2 cellular contexts compared by ENCODE assay signal in genomic region chr2:73292906-73293533, GRCh38.
TF ChIP-seq lines count a peak whose summit lies in the region.

No MANE protein-coding gene starts in this region.

TF ChIP-seq in IMR-90, 13 proteins besides CTCF, POLR2A, EP300 and RAD21:
- TF ChIP-seq CHD1 (IDR thresholded peaks at IDR 0.05; ENCODE audit: low read depth, low read length) (no peak), SMC3 (IDR thresholded peaks at IDR 0.05; ENCODE audit: low read depth, low read length) (no peak), ELK1 (IDR thresholded peaks at IDR 0.05; ENCODE audit: borderline replicate concordance, low read depth, low read length) (no peak), BHLHE40 (IDR thresholded peaks at IDR 0.05; ENCODE audit: low read depth, low read length) (no peak), RCOR1 (IDR thresholded peaks at IDR 0.05; ENCODE audit: insufficient replicate concordance, low read length) (no peak), NFE2L2 (IDR thresholded peaks at IDR 0.05; ENCODE audit: low read depth, low read length) (no peak), CEBPB (IDR thresholded peaks at IDR 0.05; ENCODE audit: low read depth, low read length) (no peak), MAZ (IDR thresholded peaks at IDR 0.05; ENCODE audit: borderline replicate concordance, low read depth, low read length) (no peak), USF2 (IDR thresholded peaks at IDR 0.05; ENCODE audit: low read depth, low read length) (no peak), MXI1 (IDR thresholded peaks at IDR 0.05; ENCODE audit: borderline replicate concordance, low read depth, low read length) (no peak), MAFK (IDR thresholded peaks at IDR 0.05; ENCODE audit: low read depth, low read length) (no peak), FOS (IDR thresholded peaks at IDR 0.05; ENCODE audit: low read depth, low read length) (no peak), RFX5 (IDR thresholded peaks at IDR 0.05; ENCODE audit: low read depth, low read length) (no peak)

TF ChIP-seq in K562, 482 proteins besides CTCF, POLR2A, EP300 and RAD21:
- TF ChIP-seq RBM14 (IDR thresholded peaks at IDR 0.05; ENCODE audit: borderline replicate concordance, insufficient read depth, low read depth, low read length): no peak
- no peak for TF ChIP-seq FIP1L1 (IDR thresholded peaks at IDR 0.05; ENCODE audit: low read depth, low read length, poor library complexity, severe bottlenecking)
- no peak for TF ChIP-seq CEBPB (tag; IDR thresholded peaks at IDR 0.05)
- TF ChIP-seq ZNF75A (CRISPR knock-in tag; IDR thresholded peaks at IDR 0.05): no peak
- TF ChIP-seq USF1 (CRISPR knock-in tag; IDR thresholded peaks at IDR 0.05): no peak
- TF ChIP-seq E2F6 (IDR thresholded peaks at IDR 0.05; ENCODE audit: borderline replicate concordance in 1 of 2, extremely low read depth in 1 of 2, insufficient read depth in 1 of 2, insufficient read length in 1 of 2, low read depth in 1 of 2, low read length in 1 of 2, poor library complexity in 1 of 2, severe bottlenecking in 1 of 2): no peak
- TF ChIP-seq CHD2 (IDR thresholded peaks at IDR 0.05; ENCODE audit: low read depth, low read length): no peak
- TF ChIP-seq ZNF354B (CRISPR knock-in tag; IDR thresholded peaks at IDR 0.05): no peak
- no peak for TF ChIP-seq SRSF1 (IDR thresholded peaks at IDR 0.05; ENCODE audit: low read depth, low read length)
- no peak; the same call in 1 of the 2 replicates for TF ChIP-seq RBFOX2 (IDR thresholded peaks at IDR 0.05; ENCODE audit: low read depth, low read length)
- no peak for TF ChIP-seq UBTF (IDR thresholded peaks at IDR 0.05; ENCODE audit: borderline replicate concordance in 1 of 2, low read depth in 2 of 2, low read length in 2 of 2)
- TF ChIP-seq SUPT5H (IDR thresholded peaks at IDR 0.05): no peak
- TF ChIP-seq THAP7 (CRISPR knock-in tag; IDR thresholded peaks at IDR 0.05): no peak
- no peak for TF ChIP-seq ZNF717 (CRISPR knock-in tag; IDR thresholded peaks at IDR 0.05)
- TF ChIP-seq NFRKB (IDR thresholded peaks at IDR 0.05; ENCODE audit: low read depth): no peak
